Comparison of ENCODE assay signal across 19 cellular contexts in the genomic region with DNA sequence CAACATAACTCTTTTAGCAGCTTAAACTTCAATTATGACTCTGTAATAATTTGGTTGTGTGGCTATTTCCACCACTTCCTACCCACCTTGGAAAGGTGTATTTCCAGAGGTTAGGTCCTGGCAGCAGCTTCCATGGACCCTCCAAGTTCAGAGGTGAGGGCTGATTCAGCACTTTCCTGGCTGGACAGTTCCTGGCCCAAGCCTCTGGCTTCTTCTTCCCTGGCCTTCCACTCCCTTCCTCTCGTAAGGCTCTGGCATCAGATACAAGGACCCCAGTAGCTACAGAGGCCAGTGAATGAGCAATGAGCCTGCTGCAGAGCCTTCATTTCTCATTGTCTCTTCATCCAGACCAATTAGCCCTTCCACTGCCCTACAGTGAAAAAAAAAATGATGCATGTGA.
DNase-seq lines count a peak whose midpoint lies in the region; ATAC-seq, FAIRE-seq and TF ChIP-seq lines count a peak whose summit lies in the region.
"Had no signal": no experiment of that assay in that cellular context is flagged by ENCODE, and none has a peak within 500 bp of the region (broad histone marks: within the 10 kb centered on the region; RNA-seq: fewer than 3 reads in every experiment).

No MANE protein-coding gene starts in this region.

- no peak overlapping the region for H4K91ac ChIP-seq in mesenchymal stem cell (ENCODE audit: low read length)

- H4K8ac ChIP-seq in mesenchymal stem cell (ENCODE audit: low read length) = no peak overlapping the region

- H3K9me1 ChIP-seq in K562 (ENCODE audit: control insufficient read depth, insufficient read depth, low read length) = no peaks in the 10 kb centered on the region

- no peaks in the 10 kb centered on the region for H3K27me3 ChIP-seq in HepG2 (ENCODE audit: control insufficient read depth in 1 of 2, insufficient read depth in 2 of 2, low read length in 2 of 2)
- no peaks in the 10 kb centered on the region for H3K27me3 ChIP-seq in right lobe of liver
- no peaks in the 10 kb centered on the region for H3K27me3 ChIP-seq in K562 (ENCODE audit: control insufficient read depth in 2 of 2, insufficient read depth in 2 of 2, low read length in 2 of 2)
- H3K27me3 ChIP-seq in liver (ENCODE audit: control insufficient read depth in 4 of 4, insufficient read depth in 4 of 4, low read length in 3 of 4) = no peaks in the 10 kb centered on the region
- peaks cover 0 to 13% of the 10 kb centered on the region in 2 experiments for H3K27me3 ChIP-seq in mesenchymal stem cell (ENCODE audit: control insufficient read depth in 1 of 2, insufficient read depth in 1 of 2, low read length in 2 of 2)
- no peaks in the 10 kb centered on the region for H3K27me3 ChIP-seq in prostate gland (replicated peaks; ENCODE audit: insufficient read depth)
- H3K27me3 ChIP-seq in MM.1S (replicated peaks; ENCODE audit: insufficient read depth, low read length) = no peaks in the 10 kb centered on the region

- H4K20me1 ChIP-seq in HepG2 (ENCODE audit: insufficient read depth, low read length) = no peaks in the 10 kb centered on the region
- H4K20me1 ChIP-seq in K562 (replicated peaks; ENCODE audit: control insufficient read depth, insufficient read depth, low read length) = no peaks in the 10 kb centered on the region
- no peaks in the 10 kb centered on the region for H4K20me1 ChIP-seq in MM.1S (ENCODE audit: insufficient read depth, low read length)

- H3K9me3 ChIP-seq in HepG2 (ENCODE audit: low read length) (no peaks in the 10 kb centered on the region), right lobe of liver (no peaks in the 10 kb centered on the region), K562 (replicated peaks; ENCODE audit: control insufficient read depth, insufficient read depth, low read depth, low read length) (no peaks in the 10 kb centered on the region), liver (ENCODE audit: control insufficient read depth in 4 of 4, low read length in 3 of 4) (no peaks in the 10 kb centered on the region), mesenchymal stem cell (ENCODE audit: control insufficient read depth, low read length) (peaks cover 15% of the 10 kb centered on the region), prostate gland (no peaks in the 10 kb centered on the region), MM.1S (replicated peaks; ENCODE audit: insufficient read depth, low read length) (no peaks in the 10 kb centered on the region)

- intact Hi-C loops in HepG2 (cut with micrococcal nuclease; ENCODE audit: unreplicated experiment) = no loop called here
- intact Hi-C loops in right lobe of liver (cut with DNase I) = no loop called here
- intact Hi-C loops in K562 (cut with micrococcal nuclease) = no loop called here
- intact Hi-C loops in prostate gland (cut with DNase I) = no loop called here

- no peak overlapping the region for H2AK5ac ChIP-seq in mesenchymal stem cell (ENCODE audit: low read length, severe bottlenecking)

- H3K4me3 ChIP-seq in HepG2 (replicated peaks in 1 of 3; ENCODE audit: insufficient read depth in 1 of 3, low read depth in 2 of 3, low read length in 3 of 3) = no peak overlapping the region
- H3K4me3 ChIP-seq in right lobe of liver = no peak overlapping the region
- no peak overlapping the region for H3K4me3 ChIP-seq in K562
- no peak overlapping the region for H3K4me3 ChIP-seq in liver (ENCODE audit: low read depth in 1 of 3, low read length in 3 of 3)
- H3K4me3 ChIP-seq in mesenchymal stem cell (ENCODE audit: insufficient read depth in 1 of 2, low read depth in 1 of 2, low read length in 2 of 2) = no peak overlapping the region
- H3K4me3 ChIP-seq in prostate gland = no peak overlapping the region
- no peak overlapping the region for H3K4me3 ChIP-seq in MM.1S (ENCODE audit: low read length)

- in situ Hi-C loops in HepG2 (cut with HindIII; ENCODE audit: extremely low pct_ligation_motif_present, low pct_unique_long_range_greater_than_20kb) (no loop called here), K562 (cut with MboI) (no loop called here)

- H3K23ac ChIP-seq in mesenchymal stem cell (ENCODE audit: low read length in 2 of 2) = no peak overlapping the region

- no peak overlapping the region for H2BK5ac ChIP-seq in mesenchymal stem cell (ENCODE audit: low read depth, low read length, poor library complexity, severe bottlenecking)

- TF ChIP-seq EP300 in HepG2 (IDR thresholded peaks at IDR 0.05; ENCODE audit: low read depth in 2 of 2, low read length in 2 of 2) (no peak), HepG2 (CRISPR knock-in tag; IDR thresholded peaks at IDR 0.05; ENCODE audit: borderline replicate concordance) (no peak), K562 (IDR thresholded peaks at IDR 0.05; ENCODE audit: low read length) (no peak)

- H3K4me1 ChIP-seq in HepG2 (ENCODE audit: insufficient read depth, low read length) = no peaks in the 10 kb centered on the region
- peaks cover 0 to 9% (median 4%) of the 10 kb centered on the region in 4 donors for H3K4me1 ChIP-seq in right lobe of liver
- no peaks in the 10 kb centered on the region for H3K4me1 ChIP-seq in K562 (replicated peaks in 1 of 2; ENCODE audit: control insufficient read depth in 2 of 2, insufficient read depth in 2 of 2, low read length in 2 of 2)
- H3K4me1 ChIP-seq in liver (ENCODE audit: control insufficient read depth in 4 of 4, insufficient read depth in 4 of 4, low read length in 3 of 4) = peaks cover 1 to 9% (median 6%) of the 10 kb centered on the region in 4 donors
- H3K4me1 ChIP-seq in mesenchymal stem cell (ENCODE audit: control insufficient read depth, insufficient read depth, low read depth, low read length) = no peaks in the 10 kb centered on the region
- no peaks in the 10 kb centered on the region for H3K4me1 ChIP-seq in prostate gland (replicated peaks)
- no peaks in the 10 kb centered on the region for H3K4me1 ChIP-seq in MM.1S (ENCODE audit: low read length)

- no peak overlapping the region for H3K14ac ChIP-seq in mesenchymal stem cell (ENCODE audit: low read length in 2 of 2)

- no peaks in the 10 kb centered on the region for H3K79me1 ChIP-seq in mesenchymal stem cell (replicated peaks; ENCODE audit: low read length, poor library complexity, severe bottlenecking)

- POLR2A ChIA-PET in HepG2 (lab: Yijun Ruan, JAX) = no interaction called here
- POLR2A ChIA-PET in K562 (lab: Yijun Ruan, JAX) = no interaction called here

- H3K4ac ChIP-seq in mesenchymal stem cell (ENCODE audit: low read depth in 1 of 2, low read length in 2 of 2) = no peak overlapping the region

- CTCF ChIA-PET in HepG2 (lab: Yijun Ruan, JAX; ENCODE audit: low intra/inter-chr PET ratio, low total read pairs) (no interaction called here), K562 (lab: Yijun Ruan, JAX; ENCODE audit: low intra/inter-chr PET ratio) (no interaction called here)

- H3K27ac ChIP-seq in HepG2 (ENCODE audit: extremely low read length, insufficient read depth, low read length) (no peak overlapping the region), right lobe of liver (no peak overlapping the region), K562 (ENCODE audit: extremely low read depth, low read depth, low read length) (no peak overlapping the region), liver (ENCODE audit: low read depth in 1 of 2, low read length in 2 of 2) (no peak overlapping the region), mesenchymal stem cell (ENCODE audit: low read length, poor library complexity, severe bottlenecking) (no peak overlapping the region), prostate gland (no peak overlapping the region), MM.1S (ENCODE audit: low read length) (no peak overlapping the region)

- TF ChIP-seq RAD21 in HepG2 (CRISPR knock-in tag; IDR thresholded peaks at IDR 0.05) (no peak), K562 (CRISPR knock-in tag; conservative IDR thresholded peaks at IDR 0.05 in 1 of 2, IDR thresholded peaks at IDR 0.05 in 1 of 2) (no peak), liver (IDR thresholded peaks at IDR 0.05) (no peak)

- no TSS peak for BruUV-seq in HepG2 (replicated peaks; lab: Mats Ljungman, UMichigan)
- no TSS peak for BruUV-seq in K562 (replicated peaks; lab: Mats Ljungman, UMichigan)

- no peak overlapping the region for H2BK15ac ChIP-seq in mesenchymal stem cell (ENCODE audit: low read depth, poor library complexity, severe bottlenecking)

- TF ChIP-seq CTCF in HepG2 (CRISPR knock-in tag; IDR thresholded peaks at IDR 0.05) (no peak), right lobe of liver (IDR thresholded peaks at IDR 0.05) (no peak), K562 (IDR thresholded peaks at IDR 0.05 in 2 of 3, conservative IDR thresholded peaks at IDR 0.05 in 1 of 3; ENCODE audit: insufficient read depth in 2 of 3, low read depth in 1 of 3, low read length in 3 of 3) (no peak), liver (IDR thresholded peaks at IDR 0.05; ENCODE audit: low read depth, low read length, missing input control) (no peak), prostate gland (IDR thresholded peaks at IDR 0.05) (no peak), MM.1S (IDR thresholded peaks at IDR 0.05; ENCODE audit: low read length) (no peak)

- H2BK12ac ChIP-seq in mesenchymal stem cell (ENCODE audit: low read length in 2 of 2) = no peak overlapping the region

- H3K18ac ChIP-seq in mesenchymal stem cell (ENCODE audit: low read depth in 1 of 2, low read length in 2 of 2) = no peak overlapping the region

- H3K9ac ChIP-seq in HepG2 (ENCODE audit: insufficient read depth, low read depth, low read length) (no peak overlapping the region), K562 (ENCODE audit: insufficient read depth in 1 of 2, low read depth in 2 of 2, low read length in 2 of 2) (no peak overlapping the region), liver (ENCODE audit: low read depth in 1 of 2, low read length in 2 of 2) (no peak overlapping the region), mesenchymal stem cell (ENCODE audit: low read length) (no peak overlapping the region), MM.1S (ENCODE audit: low read length) (no peak overlapping the region)

- H2BK120ac ChIP-seq in mesenchymal stem cell (ENCODE audit: low read depth, low read length) = no peak overlapping the region

- no peak for FAIRE-seq in HepG2 (lab: Jason Lieb, UNC)
- no peak for FAIRE-seq in K562 (lab: Jason Lieb, UNC)
- FAIRE-seq: GM18507, GM19239 had no signal

- no peaks in the 10 kb centered on the region for H3K79me2 ChIP-seq in HepG2 (ENCODE audit: insufficient read depth, low read length)
- H3K79me2 ChIP-seq in K562 (ENCODE audit: control insufficient read depth, insufficient read depth, low read length) = no peaks in the 10 kb centered on the region
- no peaks in the 10 kb centered on the region for H3K79me2 ChIP-seq in MM.1S (ENCODE audit: low read length)

- no peaks in the 10 kb centered on the region for H3F3A ChIP-seq in MM.1S (ENCODE audit: insufficient read depth, low read length)

- H3K4me2 ChIP-seq in HepG2 (ENCODE audit: low read depth, low read length) = no peak overlapping the region
- no peak overlapping the region for H3K4me2 ChIP-seq in K562 (ENCODE audit: insufficient read depth, low read length)
- no peak overlapping the region for H3K4me2 ChIP-seq in mesenchymal stem cell (ENCODE audit: low read length, poor library complexity, severe bottlenecking)
- no peak overlapping the region for H3K4me2 ChIP-seq in MM.1S (ENCODE audit: low read depth, low read length)

- ATAC-seq in HepG2 (no peak), right lobe of liver (no peak), K562 (no peak)

- WGBS in HepG2 (ENCODE audit: low lambda C conversion rate) = 7% methylated on average over 1 of the region's 1 CpG
- no CpG with 5 or more reads among the region's 1 CpG for WGBS in right lobe of liver (ENCODE audit: insufficient coverage, low coverage, low lambda C conversion rate, missing lambda C conversion rate)
- WGBS in K562 (ENCODE audit: insufficient coverage, low coverage, missing lambda C conversion rate) = 0% methylated on average over 1 of the region's 1 CpG
- WGBS in liver = 70% methylated on average over 1 of the region's 1 CpG
- 63% methylated on average over 1 of the region's 1 CpG for WGBS in mesenchymal stem cell
- WGBS in prostate gland = 26% methylated on average over 1 of the region's 1 CpG

- H3K36me3 ChIP-seq in HepG2 (replicated peaks in 1 of 2; ENCODE audit: control insufficient read depth in 1 of 2, insufficient read depth in 2 of 2, low read length in 2 of 2) (no peaks in the 10 kb centered on the region), right lobe of liver (no peaks in the 10 kb centered on the region), K562 (ENCODE audit: control insufficient read depth, insufficient read depth, low read length) (no peaks in the 10 kb centered on the region), liver (ENCODE audit: control insufficient read depth in 4 of 4, insufficient read depth in 3 of 4, low read depth in 1 of 4, low read length in 3 of 4) (no peaks in the 10 kb centered on the region), mesenchymal stem cell (ENCODE audit: control insufficient read depth in 1 of 2, insufficient read depth in 2 of 2, low read depth in 1 of 2, low read length in 2 of 2) (no peaks in the 10 kb centered on the region), prostate gland (no peaks in the 10 kb centered on the region), MM.1S (replicated peaks; ENCODE audit: insufficient read depth, low read length) (no peaks in the 10 kb centered on the region)

- no peak for TF ChIP-seq POLR2A in HepG2 (IDR thresholded peaks at IDR 0.05; ENCODE audit: insufficient read depth in 1 of 2, low read depth in 2 of 2, low read length in 2 of 2)
- no peak for TF ChIP-seq POLR2A in right lobe of liver (IDR thresholded peaks at IDR 0.05)
- TF ChIP-seq POLR2A in K562 (conservative IDR thresholded peaks at IDR 0.05) = no peak
- no peak for TF ChIP-seq POLR2A in prostate gland (IDR thresholded peaks at IDR 0.05)

- no peak for DNase-seq in HepG2 (ENCODE audit: low spot score)
- no peak for DNase-seq in right lobe of liver
- no peak for DNase-seq in K562 (ENCODE audit: extremely low read depth in 1 of 4, low spot score in 3 of 4)
- DNase-seq in mesenchymal stem cell = no peak
- no peak for DNase-seq in prostate gland (ENCODE audit: low spot score)
- DNase-seq in stimulated activated naive CD4-positive, alpha-beta T cell (lab: John Stamatoyannopoulos, UW) = no peak
- DNase-seq in MM.1S = no peak
- DNase-seq: 8988T, C1 segment of cervical spinal cord, DMS 273 treated with DMSO at 0.1 percent for 48 hours, EL, GOT3, Kasumi-1, NCI-H1417 treated with DMSO at 0.1 percent for 48 hours, NCI-H2029, NCI-H524 had no signal

- no peaks in the 10 kb centered on the region for H3K9me2 ChIP-seq in MM.1S (replicated peaks; ENCODE audit: insufficient read depth, low read length)

- no peak overlapping the region for H2AFZ ChIP-seq in HepG2 (ENCODE audit: low read length)
- no peak overlapping the region for H2AFZ ChIP-seq in K562 (ENCODE audit: low read depth, low read length)
- H2AFZ ChIP-seq in mesenchymal stem cell (ENCODE audit: low read depth, low read length) = no peak overlapping the region
- no peak overlapping the region for H2AFZ ChIP-seq in MM.1S (ENCODE audit: low read length)

Comparison
In these comparisons a context has a peak if more than half of its experiments do, and no peak if none do; other contexts are left out.
1. Of the 241 proteins assayed by ChIP-seq in both HepG2 and K562: peak only in HepG2: MAFF, MAFK and REST; only in K562: EHMT2; in both: none; in neither: 237.